ENCODE assay signal across 8 cellular contexts in the genomic region with DNA sequence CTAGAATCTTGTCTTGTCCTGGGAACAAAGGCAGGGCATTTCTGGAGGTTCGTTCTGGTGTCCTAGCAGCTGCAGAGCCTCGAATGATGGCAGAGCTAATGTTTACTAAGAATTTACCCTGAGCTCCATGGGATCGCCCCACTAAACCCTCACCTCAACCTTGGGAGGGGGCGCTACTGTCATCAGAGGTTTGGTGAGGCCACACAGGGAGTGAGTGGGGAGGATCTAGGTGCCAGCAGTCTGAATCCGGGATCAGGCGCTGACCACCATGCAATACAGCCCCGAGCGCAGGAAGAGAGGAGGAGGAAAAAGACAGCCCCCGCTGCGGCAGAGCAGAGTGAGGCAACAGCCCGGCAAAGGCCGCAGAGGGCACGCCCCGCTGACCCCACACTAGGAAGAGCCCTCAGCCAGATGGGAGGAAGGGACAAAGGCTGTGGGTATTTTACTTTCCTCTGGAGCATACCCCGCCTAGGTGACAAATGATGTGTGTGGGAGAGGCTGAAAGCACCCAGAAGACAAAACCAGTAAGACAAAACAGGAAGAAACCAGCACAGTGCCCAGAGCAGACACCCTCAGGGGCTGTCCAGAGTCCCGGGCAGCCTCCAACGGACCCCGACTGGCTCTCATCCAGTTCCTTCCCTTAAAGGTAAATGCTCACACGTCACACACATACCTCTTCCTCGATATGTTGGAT.
DNase-seq lines count a peak whose midpoint lies in the region; ATAC-seq and TF ChIP-seq lines count a peak whose summit lies in the region.

No MANE protein-coding gene starts in this region.

- no TSS peak for BruUV-seq in OCI-LY7 (replicated peaks; lab: Mats Ljungman, UMichigan)

- intact Hi-C loops in heart right ventricle (cut with DNase I) (loop anchor here in 3 of 10 donors (5.0 kb wide), 3 partner anchors 37 to 78 kb away; no protein-coding TSS in a partner anchor), OCI-LY7 (cut with micrococcal nuclease; ENCODE audit: unreplicated experiment) (no loop called here)

- POLR2A ChIA-PET in RWPE1 (lab: Yijun Ruan, JAX; ENCODE audit: low non-redundant PET) = no interaction called here
- POLR2A ChIA-PET in OCI-LY7 (lab: Charles Lee) = no interaction called here

- H3K36me3 ChIP-seq in heart right ventricle = peaks cover 0 to 9% (median 0%) of the 10 kb centered on the region in 9 donors
- peaks cover 4% of the 10 kb centered on the region for H3K36me3 ChIP-seq in suprapubic skin
- peaks cover 31% of the 10 kb centered on the region for H3K36me3 ChIP-seq in OCI-LY7 (ENCODE audit: insufficient read depth, low read length)

- DNase-seq in GDM1 (lab: John Stamatoyannopoulos, UW) = peak; percentile 26
- DNase-seq in RWPE1 (ENCODE audit: low spot score) = no peak
- peak in 1 of 2 donors; percentile 48 for DNase-seq in heart right ventricle
- DNase-seq in suprapubic skin (ENCODE audit: low spot score in 2 of 2) = no peak
- DNase-seq in midbrain (lab: John Stamatoyannopoulos, UW) = no peak
- no peak for DNase-seq in NCI-H524 treated with DMSO at 0.1 percent for 48 hours (lab: John Stamatoyannopoulos, UW)
- no peak for DNase-seq in OCI-LY7 (ENCODE audit: low spot score)

- H4K20me1 ChIP-seq in OCI-LY7 (ENCODE audit: insufficient read depth, low read length) = no peaks in the 10 kb centered on the region

- CTCF ChIA-PET in RWPE1 (lab: Yijun Ruan, JAX) = interaction anchor here (0.9 kb wide), 1 partner anchor 105 kb away, joined by 4 read pairs; no protein-coding TSS in a partner anchor
- CTCF ChIA-PET in OCI-LY7 (lab: Charles Lee; ENCODE audit: unreplicated experiment) = no interaction called here

- H3K27me3 ChIP-seq in heart right ventricle = no peaks in the 10 kb centered on the region
- H3K27me3 ChIP-seq in suprapubic skin = no peaks in the 10 kb centered on the region

- no peak for TF ChIP-seq POLR2A in suprapubic skin (IDR thresholded peaks at IDR 0.05)

- TF ChIP-seq EP300 in suprapubic skin (IDR thresholded peaks at IDR 0.05) = no peak

- WGBS in heart right ventricle, 2 donors = 38 to 44% methylated on average over 20 of the region's 20 CpGs
- 69% methylated on average over 18 of the region's 20 CpGs for whole genome bisulfite sequencing in suprapubic skin

- H3K4me3 ChIP-seq in heart right ventricle (peak overlapping the region in 3 of 10 donors; percentile 6 to 25 (median 16)), suprapubic skin (no peak overlapping the region), OCI-LY7 (ENCODE audit: low read depth, low read length, poor library complexity, severe bottlenecking) (no peak overlapping the region)

- H2AFZ ChIP-seq in OCI-LY7 (ENCODE audit: low read length) = no peak overlapping the region

- H3K27ac ChIP-seq in RWPE1 (peak overlapping the region; percentile 80), heart right ventricle (peak overlapping the region; percentile 29 to 89 (median 79)), suprapubic skin (peak overlapping the region; percentile 66), OCI-LY7 (ENCODE audit: low read depth, low read length, poor library complexity, severe bottlenecking) (no peak overlapping the region)

- no peak overlapping the region for H3K4me2 ChIP-seq in OCI-LY7 (ENCODE audit: low read length)

- peak; percentile 44 for ATAC-seq in GM21825 (IDR thresholded peaks at IDR 0.05; ENCODE audit: unreplicated experiment)
- ATAC-seq in heart right ventricle = peak; percentile 7 to 38 (median 14)

- H3K4me1 ChIP-seq in heart right ventricle (peaks cover 41 to 99% (median 92%) of the 10 kb centered on the region in 9 donors), suprapubic skin (peaks cover 72% of the 10 kb centered on the region), OCI-LY7 (ENCODE audit: insufficient read depth, low read length, poor library complexity, severe bottlenecking) (peaks cover 21% of the 10 kb centered on the region)

- no peaks in the 10 kb centered on the region for H3K9me2 ChIP-seq in OCI-LY7 (ENCODE audit: insufficient read depth, low read length)

- 0 out of 2 replicates have a peak, but pooled peaks cover under 1% of the 10 kb centered on the region for H3K79me2 ChIP-seq in OCI-LY7 (ENCODE audit: insufficient read depth, low read depth, low read length)

- H3K9me3 ChIP-seq in heart right ventricle = no peaks in the 10 kb centered on the region
- H3K9me3 ChIP-seq in suprapubic skin = no peaks in the 10 kb centered on the region
- no peaks in the 10 kb centered on the region for H3K9me3 ChIP-seq in OCI-LY7 (ENCODE audit: low read length)

- TF ChIP-seq CTCF in RWPE1 (conservative IDR thresholded peaks at IDR 0.05; ENCODE audit: low read depth) (no peak), heart right ventricle (IDR thresholded peaks at IDR 0.05) (no peak), suprapubic skin (IDR thresholded peaks at IDR 0.05) (no peak), OCI-LY7 (conservative IDR thresholded peaks at IDR 0.05; ENCODE audit: low read length) (no peak)
